19 cellular contexts compared by ENCODE assay signal in the genomic region with DNA sequence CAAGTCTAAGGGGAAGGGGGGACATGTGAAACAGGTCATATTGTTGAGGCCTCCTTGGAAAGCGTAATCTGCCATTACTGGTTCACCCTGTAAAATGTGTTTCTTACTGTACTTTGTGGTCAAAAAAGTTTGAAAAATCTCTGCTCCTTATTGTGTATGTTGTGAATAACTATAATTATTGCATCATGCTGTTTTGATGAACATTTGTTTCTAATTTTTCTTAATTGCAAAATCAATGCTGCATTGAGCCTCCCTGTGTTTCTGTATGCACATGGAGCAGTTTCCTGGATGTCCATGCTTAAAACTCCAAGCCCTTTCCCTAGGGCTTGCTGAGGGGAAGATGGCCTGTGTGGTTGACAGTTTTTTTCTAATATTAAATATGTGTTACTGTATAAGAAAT.
A peak's percentile ranks its signal among the peaks of the same experiment; 100 is the strongest.
DNase-seq lines count a peak whose midpoint lies in the region; ATAC-seq and TF ChIP-seq lines count a peak whose summit lies in the region.
"Had no signal": no experiment of that assay in that cellular context is flagged by ENCODE, and none has a peak within 500 bp of the region (broad histone marks: within the 10 kb centered on the region; RNA-seq: fewer than 3 reads in every experiment).

No MANE protein-coding gene starts in this region.

- H3K27ac Mint-ChIP-seq in T-helper 17 cell = peak overlapping the region; percentile 14
- H3K27ac Mint-ChIP-seq: B cell; CD4-positive, CD25-positive, alpha-beta regulatory T cell; CD8-positive, alpha-beta T cell had no signal

- DNase-seq in AG10803 (ENCODE audit: low read depth) = peak; percentile 18
- no peak for DNase-seq in T-helper 17 cell
- DNase-seq in esophagus muscularis mucosa (ENCODE audit: extremely low spot score) = peak; percentile 55
- DNase-seq in HK-2 (ENCODE audit: unreplicated experiment) = no peak
- DNase-seq in SK-N-DZ (ENCODE audit: low spot score) = no peak
- DNase-seq in Karpas-422 = no peak
- DNase-seq: 8988T; Caco-2; CD4-positive, CD25-positive, alpha-beta regulatory T cell; CD8-positive, alpha-beta T cell; DMS153; DND-41; GM23248; H7; HCEC 1CT had no signal

- TF ChIP-seq POLR2A in esophagus muscularis mucosa (IDR thresholded peaks at IDR 0.05; ENCODE audit: low read depth) = no peak

- no peak for ATAC-seq in T-helper 17 cell
- ATAC-seq: CD8-positive, alpha-beta T cell had no signal

- no peaks in the 10 kb centered on the region for H3K27me3 Mint-ChIP-seq in T-helper 17 cell
- H3K27me3 Mint-ChIP-seq: CD4-positive, CD25-positive, alpha-beta regulatory T cell had no signal

- no peak for TF ChIP-seq EP300 in esophagus muscularis mucosa (IDR thresholded peaks at IDR 0.05)

- H3K36me3 ChIP-seq in esophagus muscularis mucosa (no peaks in the 10 kb centered on the region), neutrophil (no peaks in the 10 kb centered on the region), Karpas-422 (ENCODE audit: insufficient read depth, low read length) (no peaks in the 10 kb centered on the region)
- H3K36me3 ChIP-seq: BLaER1 had no signal

- no peaks in the 10 kb centered on the region for H3K9me2 ChIP-seq in Karpas-422 (replicated peaks; ENCODE audit: insufficient read depth, low read length)

- H3K79me2 ChIP-seq in Karpas-422 (ENCODE audit: low read length) = no peaks in the 10 kb centered on the region

- intact Hi-C loops in esophagus muscularis mucosa (cut with DNase I) = no loop called here

- H3K27me3 ChIP-seq in esophagus muscularis mucosa = no peaks in the 10 kb centered on the region
- H3K27me3 ChIP-seq in neutrophil = no peaks in the 10 kb centered on the region
- H3K27me3 ChIP-seq in Karpas-422 (ENCODE audit: low read length) = no peaks in the 10 kb centered on the region
- H3K27me3 ChIP-seq: BLaER1 had no signal

- H4K20me1 ChIP-seq in Karpas-422 (ENCODE audit: insufficient read depth, low read depth, low read length) = no peaks in the 10 kb centered on the region
- H4K20me1 ChIP-seq: BLaER1 had no signal

- H2AFZ ChIP-seq in Karpas-422 (ENCODE audit: low read length) = no peak overlapping the region
- H2AFZ ChIP-seq: GM23248 had no signal

- H3K4me1 Mint-ChIP-seq in T-helper 17 cell = peaks cover 2% of the 10 kb centered on the region
- H3K4me1 Mint-ChIP-seq: B cell; CD4-positive, CD25-positive, alpha-beta regulatory T cell had no signal

- TF ChIP-seq CTCF in AG10803 (conservative IDR thresholded peaks at IDR 0.05; ENCODE audit: low read length) (no peak), esophagus muscularis mucosa (IDR thresholded peaks at IDR 0.05) (no peak), neutrophil (IDR thresholded peaks at IDR 0.05) (no peak)

- H3K9me3 ChIP-seq in T-helper 17 cell (ENCODE audit: control insufficient read depth, low read length, poor library complexity, severe bottlenecking) (no peaks in the 10 kb centered on the region), esophagus muscularis mucosa (no peaks in the 10 kb centered on the region), neutrophil (no peaks in the 10 kb centered on the region), Karpas-422 (ENCODE audit: low read length) (no peaks in the 10 kb centered on the region)
- H3K9me3 ChIP-seq: BLaER1, Caco-2 had no signal

- H3K4me3 Mint-ChIP-seq in T-helper 17 cell = no peak overlapping the region
- H3K4me3 Mint-ChIP-seq: B cell; CD4-positive, CD25-positive, alpha-beta regulatory T cell; CD8-positive, alpha-beta T cell had no signal

- H3K4me2 ChIP-seq in Karpas-422 (ENCODE audit: low read depth, low read length, poor library complexity, severe bottlenecking) = no peak overlapping the region
- H3K4me2 ChIP-seq: BLaER1 had no signal

- no peak overlapping the region for H3K27ac ChIP-seq in esophagus muscularis mucosa (replicated peaks in 1 of 4)
- peak overlapping the region; percentile 26 for H3K27ac ChIP-seq in neutrophil
- no peak overlapping the region for H3K27ac ChIP-seq in Karpas-422 (ENCODE audit: low read length)
- H3K27ac ChIP-seq: BLaER1, C4-2B, GM23248 had no signal

- H3K4me1 ChIP-seq in esophagus muscularis mucosa (peaks cover 0 to 11% (median 3%) of the 10 kb centered on the region in 4 donors), neutrophil (ENCODE audit: control insufficient read depth in 1 of 2, insufficient read depth in 1 of 2, low read depth in 1 of 2, low read length in 1 of 2) (peaks cover 17 to 32% of the 10 kb centered on the region in 2 experiments), Karpas-422 (ENCODE audit: low read length) (no peaks in the 10 kb centered on the region)
- H3K4me1 ChIP-seq: BLaER1, Caco-2 had no signal

- H3K36me3 Mint-ChIP-seq in T-helper 17 cell (ENCODE audit: low read depth) = peaks cover 2% of the 10 kb centered on the region

- no peak overlapping the region for H3K9ac ChIP-seq in Karpas-422 (ENCODE audit: low read length)
- H3K9ac ChIP-seq: BLaER1, GM23248 had no signal

- H3K4me3 ChIP-seq in AG10803 (ENCODE audit: low read length) (no peak overlapping the region), esophagus muscularis mucosa (no peak overlapping the region), neutrophil (ENCODE audit: low read depth in 1 of 2, low read length in 1 of 2) (no peak overlapping the region), Karpas-422 (ENCODE audit: low read length) (no peak overlapping the region)
- H3K4me3 ChIP-seq: BLaER1, GM23248 had no signal

- WGBS in esophagus muscularis mucosa = 91% methylated on average over 1 of the region's 1 CpG

Comparison
In these comparisons a context has a peak if more than half of its experiments do, and no peak if none do; other contexts are left out.
1. DNase-seq: peak in AG10803 (single experiment) and esophagus muscularis mucosa (single experiment); none in T-helper 17 cell (0 of 3), HK-2 (single experiment), SK-N-DZ (single experiment) and Karpas-422 (single experiment).